Comparison of ENCODE assay signal across 1 cellular context in the genomic region with DNA sequence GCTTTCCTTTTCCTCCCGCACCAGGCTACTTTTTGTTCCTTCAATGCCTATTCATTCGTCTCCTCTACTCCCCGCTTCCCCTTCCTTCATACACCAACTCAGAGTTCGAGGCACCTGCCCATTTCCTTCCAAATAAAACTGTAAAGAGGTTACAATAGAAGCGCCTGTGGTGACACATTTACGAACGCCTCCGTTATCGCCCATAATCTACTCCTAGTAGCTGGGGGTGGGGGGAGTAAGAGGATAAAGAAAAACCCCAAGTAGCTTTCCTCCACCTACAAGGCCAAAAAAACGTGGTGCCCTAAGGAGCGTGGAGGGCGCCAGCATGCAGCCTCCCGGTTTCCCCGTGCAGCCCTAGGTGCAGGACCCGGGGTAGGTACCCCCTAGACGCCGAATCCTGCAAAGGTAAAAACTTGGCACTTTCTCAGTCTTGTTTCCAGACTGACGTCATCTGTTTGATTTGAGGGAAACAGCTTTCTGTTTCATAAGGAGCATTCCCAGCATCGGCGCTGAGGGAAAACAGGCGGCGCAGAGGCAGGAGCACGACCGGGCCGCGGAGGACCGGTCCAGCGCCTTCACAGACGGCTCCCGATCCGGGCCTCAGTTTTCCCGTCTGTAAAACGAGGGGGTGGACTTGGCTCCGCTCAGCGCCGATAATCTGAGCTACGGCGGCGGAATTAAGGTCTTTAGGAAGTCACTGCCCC.
TF ChIP-seq lines count a peak whose summit lies in the region.

No MANE protein-coding gene starts in this region.

TF ChIP-seq in HepG2, 621 proteins besides CTCF, POLR2A, EP300 and RAD21 (continued from another document and continues in another):
- TF ChIP-seq ARID5B (CRISPR knock-in tag; IDR thresholded peaks at IDR 0.05), result no peak
- no peak for TF ChIP-seq ZNF776 (CRISPR knock-in tag; IDR thresholded peaks at IDR 0.05)
- no peak for TF ChIP-seq KLF11 (CRISPR knock-in tag; IDR thresholded peaks at IDR 0.05)
- no peak for TF ChIP-seq MATR3 (CRISPR knock-in tag; IDR thresholded peaks at IDR 0.05)
- no peak for TF ChIP-seq ATM (IDR thresholded peaks at IDR 0.05; ENCODE audit: borderline replicate concordance)
- no peak for TF ChIP-seq MNT (IDR thresholded peaks at IDR 0.05)
- no peak for TF ChIP-seq HOXA9 (CRISPR knock-in tag; IDR thresholded peaks at IDR 0.05; ENCODE audit: borderline replicate concordance)
- TF ChIP-seq ZMAT5 (CRISPR knock-in tag; IDR thresholded peaks at IDR 0.05; ENCODE audit: borderline replicate concordance, low read depth), result no peak
- no peak for TF ChIP-seq SP5 (CRISPR knock-in tag; IDR thresholded peaks at IDR 0.05; ENCODE audit: borderline replicate concordance, low read depth)
- TF ChIP-seq ZBED4 (CRISPR knock-in tag; IDR thresholded peaks at IDR 0.05; ENCODE audit: borderline replicate concordance), result no peak
- peak; percentile 9; the same call in 1 of the 2 replicates for TF ChIP-seq ZNF740 (CRISPR knock-in tag; IDR thresholded peaks at IDR 0.05)
- no peak for TF ChIP-seq ZBTB21 (CRISPR knock-in tag; IDR thresholded peaks at IDR 0.05)
- peak; percentile 77; the same call in 1 of the 2 replicates for TF ChIP-seq SAP130 (CRISPR knock-in tag; IDR thresholded peaks at IDR 0.05; ENCODE audit: low read depth)
- TF ChIP-seq ZNF33A (CRISPR knock-in tag; IDR thresholded peaks at IDR 0.05; ENCODE audit: borderline replicate concordance), result no peak
- TF ChIP-seq HNF4G (IDR thresholded peaks at IDR 0.05; ENCODE audit: borderline replicate concordance, low read depth, low read length), result no peak
- TF ChIP-seq HNF4G (CRISPR knock-in tag; IDR thresholded peaks at IDR 0.05; ENCODE audit: borderline replicate concordance, low read depth), result no peak
- TF ChIP-seq ZNF235 (CRISPR knock-in tag; IDR thresholded peaks at IDR 0.05; ENCODE audit: borderline replicate concordance), result no peak
- no peak for TF ChIP-seq HMGA1 (CRISPR knock-in tag; conservative IDR thresholded peaks at IDR 0.05)
- no peak for TF ChIP-seq FOXA1 (IDR thresholded peaks at IDR 0.05)
- TF ChIP-seq FOXA1 (CRISPR knock-in tag; IDR thresholded peaks at IDR 0.05), result peak; percentile 69
- no peak for TF ChIP-seq GRHL1 (CRISPR knock-in tag; conservative IDR thresholded peaks at IDR 0.05)
- TF ChIP-seq SMAD3 (CRISPR knock-in tag; IDR thresholded peaks at IDR 0.05), result no peak; the same call in 1 of the 2 replicates
- TF ChIP-seq, protein P1, sequence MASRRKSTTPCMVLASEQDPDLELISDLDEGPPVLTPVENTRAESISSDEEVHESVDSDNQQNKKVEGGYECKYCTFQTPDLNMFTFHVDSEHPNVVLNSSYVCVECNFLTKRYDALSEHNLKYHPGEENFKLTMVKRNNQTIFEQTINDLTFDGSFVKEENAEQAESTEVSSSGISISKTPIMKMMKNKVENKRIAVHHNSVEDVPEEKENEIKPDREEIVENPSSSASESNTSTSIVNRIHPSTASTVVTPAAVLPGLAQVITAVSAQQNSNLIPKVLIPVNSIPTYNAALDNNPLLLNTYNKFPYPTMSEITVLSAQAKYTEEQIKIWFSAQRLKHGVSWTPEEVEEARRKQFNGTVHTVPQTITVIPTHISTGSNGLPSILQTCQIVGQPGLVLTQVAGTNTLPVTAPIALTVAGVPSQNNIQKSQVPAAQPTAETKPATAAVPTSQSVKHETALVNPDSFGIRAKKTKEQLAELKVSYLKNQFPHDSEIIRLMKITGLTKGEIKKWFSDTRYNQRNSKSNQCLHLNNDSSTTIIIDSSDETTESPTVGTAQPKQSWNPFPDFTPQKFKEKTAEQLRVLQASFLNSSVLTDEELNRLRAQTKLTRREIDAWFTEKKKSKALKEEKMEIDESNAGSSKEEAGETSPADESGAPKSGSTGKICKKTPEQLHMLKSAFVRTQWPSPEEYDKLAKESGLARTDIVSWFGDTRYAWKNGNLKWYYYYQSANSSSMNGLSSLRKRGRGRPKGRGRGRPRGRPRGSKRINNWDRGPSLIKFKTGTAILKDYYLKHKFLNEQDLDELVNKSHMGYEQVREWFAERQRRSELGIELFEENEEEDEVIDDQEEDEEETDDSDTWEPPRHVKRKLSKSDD (CRISPR knock-in tag; IDR thresholded peaks at IDR 0.05; ENCODE audit: low read depth), result no peak
- no peak for TF ChIP-seq ZBTB38 (CRISPR knock-in tag; IDR thresholded peaks at IDR 0.05)
- TF ChIP-seq RXRA (CRISPR knock-in tag; IDR thresholded peaks at IDR 0.05), result no peak
- no peak for TF ChIP-seq FOXO4 (CRISPR knock-in tag; conservative IDR thresholded peaks at IDR 0.05)
- peak; percentile 30; the same call in 1 of the 2 replicates for TF ChIP-seq SALL1 (CRISPR knock-in tag; IDR thresholded peaks at IDR 0.05)
- TF ChIP-seq ZNF674 (CRISPR knock-in tag; IDR thresholded peaks at IDR 0.05; ENCODE audit: low read depth), result no peak
- TF ChIP-seq ZNF746 (CRISPR knock-in tag; IDR thresholded peaks at IDR 0.05), result no peak
- TF ChIP-seq FOXJ3 (CRISPR knock-in tag; IDR thresholded peaks at IDR 0.05; ENCODE audit: borderline replicate concordance), result 0 out of 2 replicates have a peak, but pooled peaks have one; percentile 40
- TF ChIP-seq SKI (IDR thresholded peaks at IDR 0.05; ENCODE audit: partially characterized antibody), result no peak
- TF ChIP-seq TSC22D2 (CRISPR knock-in tag; IDR thresholded peaks at IDR 0.05; ENCODE audit: borderline replicate concordance), result no peak
- TF ChIP-seq ZBTB37 (CRISPR knock-in tag; IDR thresholded peaks at IDR 0.05), result no peak
- TF ChIP-seq, protein P2, sequence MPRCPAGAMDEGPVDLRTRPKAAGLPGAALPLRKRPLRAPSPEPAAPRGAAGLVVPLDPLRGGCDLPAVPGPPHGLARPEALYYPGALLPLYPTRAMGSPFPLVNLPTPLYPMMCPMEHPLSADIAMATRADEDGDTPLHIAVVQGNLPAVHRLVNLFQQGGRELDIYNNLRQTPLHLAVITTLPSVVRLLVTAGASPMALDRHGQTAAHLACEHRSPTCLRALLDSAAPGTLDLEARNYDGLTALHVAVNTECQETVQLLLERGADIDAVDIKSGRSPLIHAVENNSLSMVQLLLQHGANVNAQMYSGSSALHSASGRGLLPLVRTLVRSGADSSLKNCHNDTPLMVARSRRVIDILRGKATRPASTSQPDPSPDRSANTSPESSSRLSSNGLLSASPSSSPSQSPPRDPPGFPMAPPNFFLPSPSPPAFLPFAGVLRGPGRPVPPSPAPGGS (CRISPR knock-in tag; IDR thresholded peaks at IDR 0.05), result no peak
- TF ChIP-seq EEA1 (CRISPR knock-in tag; IDR thresholded peaks at IDR 0.05; ENCODE audit: borderline replicate concordance), result no peak
